In genomic region chrX:39813631-39814246, GRCh38 we compare ENCODE assay signal across 8 cellular contexts.
DNase-seq lines count a peak whose midpoint lies in the region; ATAC-seq and TF ChIP-seq lines count a peak whose summit lies in the region.

No MANE protein-coding gene starts in this region.

- intact Hi-C loops in posterior vena cava (cut with DNase I) = loop anchor here (10.0 kb wide), 3 partner anchors 59 to 341 kb away; no protein-coding TSS in a partner anchor

- H3K9me3 Mint-ChIP-seq in activated naive CD4-positive, alpha-beta T cell treated with anti-CD3 and anti-CD28 coated beads, Interleukin-2, amount 50 U/mL, for 72 hours = no peaks in the 10 kb centered on the region
- H3K9me3 Mint-ChIP-seq in progenitor cell of endocrine pancreas (ENCODE audit: low read depth) = peaks cover 4% of the 10 kb centered on the region

- H3K4me3 ChIP-seq in fibroblast of the aortic adventitia (ENCODE audit: low read depth, low read length) = no peak overlapping the region

- no peak overlapping the region for H3K27ac Mint-ChIP-seq in activated naive CD4-positive, alpha-beta T cell treated with anti-CD3 and anti-CD28 coated beads, Interleukin-2, amount 50 U/mL, for 72 hours
- no peak overlapping the region for H3K27ac Mint-ChIP-seq in progenitor cell of endocrine pancreas

- H3K27me3 Mint-ChIP-seq in progenitor cell of endocrine pancreas = peaks cover 28% of the 10 kb centered on the region

- H3K4me1 Mint-ChIP-seq in progenitor cell of endocrine pancreas (ENCODE audit: low read depth) = peaks cover 5% of the 10 kb centered on the region

- ATAC-seq in GM21360 (IDR thresholded peaks at IDR 0.05; ENCODE audit: unreplicated experiment) = no peak
- no peak for ATAC-seq in activated naive CD4-positive, alpha-beta T cell treated with anti-CD3 and anti-CD28 coated beads, Interleukin-2, amount 50 U/mL, for 72 hours

- peak; percentile 82 for DNase-seq in D341Med (ENCODE audit: low spot score)
- peak; percentile 29 for DNase-seq in RPMI7951 (ENCODE audit: low read depth)
- DNase-seq in fibroblast of the aortic adventitia (ENCODE audit: low read depth) = peak; percentile 86
- peak; percentile 93 for DNase-seq in posterior vena cava (ENCODE audit: low spot score)
- DNase-seq in T-helper 2 cell = no peak
- DNase-seq in activated naive CD4-positive, alpha-beta T cell treated with anti-CD3 and anti-CD28 coated beads, Interleukin-2, amount 50 U/mL, for 72 hours (ENCODE audit: low spot score in 2 of 2) = no peak
- no peak for DNase-seq in progenitor cell of endocrine pancreas (ENCODE audit: low spot score, unreplicated experiment)

- H3K36me3 Mint-ChIP-seq in activated naive CD4-positive, alpha-beta T cell treated with anti-CD3 and anti-CD28 coated beads, Interleukin-2, amount 50 U/mL, for 72 hours = no peaks in the 10 kb centered on the region
- no peaks in the 10 kb centered on the region for H3K36me3 Mint-ChIP-seq in progenitor cell of endocrine pancreas (ENCODE audit: insufficient read depth)

- TF ChIP-seq CTCF in fibroblast of the aortic adventitia (IDR thresholded peaks at IDR 0.05; ENCODE audit: insufficient read depth, low read length) (no peak), progenitor cell of endocrine pancreas (IDR thresholded peaks at IDR 0.05; ENCODE audit: unreplicated experiment) (no peak)

- no peak overlapping the region for H3K4me3 Mint-ChIP-seq in progenitor cell of endocrine pancreas (ENCODE audit: low read depth)

Comparison
In these comparisons a context has a peak if more than half of its experiments do, and no peak if none do; other contexts are left out.
1. DNase-seq: peak in D341Med (single experiment), RPMI7951 (single experiment), fibroblast of the aortic adventitia (single experiment) and posterior vena cava (single experiment); none in T-helper 2 cell (0 of 5), activated naive CD4-positive, alpha-beta T cell treated with anti-CD3 and anti-CD28 coated beads, Interleukin-2, amount 50 U/mL, for 72 hours (0 of 2) and progenitor cell of endocrine pancreas (single experiment).